ENCODE assay signal across 8 cellular contexts in the genomic region with DNA sequence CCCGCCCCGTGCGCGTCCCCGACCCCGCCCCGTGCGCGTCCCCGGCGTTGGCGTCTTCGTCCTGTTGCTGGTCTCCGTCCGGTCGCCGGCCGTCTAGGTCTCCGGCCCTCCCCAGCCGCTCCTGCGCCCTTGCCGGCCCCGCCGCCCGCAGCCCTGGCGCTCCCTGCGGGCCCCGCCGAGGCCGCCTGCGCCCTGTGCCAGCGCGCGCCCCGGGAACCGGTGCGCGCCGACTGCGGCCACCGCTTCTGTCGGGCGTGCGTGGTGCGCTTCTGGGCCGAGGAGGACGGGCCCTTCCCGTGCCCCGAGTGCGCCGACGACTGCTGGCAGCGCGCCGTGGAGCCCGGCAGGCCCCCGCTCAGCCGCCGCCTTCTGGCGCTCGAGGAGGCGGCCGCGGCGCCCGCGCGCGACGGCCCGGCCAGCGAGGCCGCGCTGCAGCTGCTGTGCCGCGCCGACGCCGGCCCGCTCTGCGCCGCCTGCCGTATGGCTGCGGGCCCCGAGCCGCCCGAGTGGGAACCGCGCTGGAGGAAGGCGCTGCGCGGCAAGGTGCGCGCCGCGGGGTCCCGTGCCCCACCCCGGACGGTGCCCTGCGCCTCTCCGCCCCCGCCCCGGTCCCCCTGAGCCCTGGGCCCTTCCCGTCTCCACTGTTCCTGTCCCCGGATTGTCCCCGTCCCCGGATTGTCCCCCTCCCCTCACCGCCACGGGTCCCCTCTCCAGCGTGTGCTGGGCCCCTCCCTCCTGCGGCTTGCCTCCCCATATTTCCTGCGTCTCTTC. TPM values are rescaled to one million over a fixed set of nuclear protein-coding genes. Genes with fewer than 3 reads are reported as not detected.
DNase-seq lines count a peak whose midpoint lies in the region; ATAC-seq and TF ChIP-seq lines count a peak whose summit lies in the region.

Gene RNF187 (plus strand): TSS at position 47 of the 771 bp plus-strand sequence.

- in situ Hi-C loops in ACHN (cut with HindIII; ENCODE audit: low pct_ligation_motif_present, low pct_unique_long_range_greater_than_20kb, low sequenced_read_pairs) (no loop called here), SK-MEL-5 (cut with HindIII; ENCODE audit: low pct_unique_long_range_greater_than_20kb, low sequenced_read_pairs) (no loop called here)

- DNase-seq in ACHN: peak; percentile 31
- DNase-seq in SK-MEL-5 (ENCODE audit: low read depth, low spot score): no peak
- DNase-seq in immature natural killer cell: no peak
- peak in 2 of 3 donors; percentile 78 to 83 for DNase-seq in stimulated activated CD4-positive, alpha-beta T cell treated with anti-CD3 and anti-CD28 coated beads, Interleukin-12 subunit alpha, Interleukin-12 subunit beta, amount 100 ng/mL, for 48 hours (ENCODE audit: low read depth in 2 of 3, low spot score in 1 of 3)
- DNase-seq in DMS79 (lab: John Stamatoyannopoulos, UW): no peak

- H3K27me3 Mint-ChIP-seq in brain (peaks cover 18% of the 10 kb centered on the region), immature natural killer cell (ENCODE audit: low read depth in 3 of 3) (peaks cover 4 to 14% (median 12%) of the 10 kb centered on the region in 3 donors)

- H3K4me3 Mint-ChIP-seq in brain: peak within 1 kb of the TSS; percentile 97 to 99 (median 98)
- H3K4me3 Mint-ChIP-seq in immature natural killer cell: peak within 1 kb of the TSS; percentile 93 to 98 (median 95)

- H3K9me3 Mint-ChIP-seq in brain (peaks cover 0 to 11% (median 2%) of the 10 kb centered on the region in 5 experiments), immature natural killer cell (no peaks in the 10 kb centered on the region)

- H3K4me1 Mint-ChIP-seq in brain: peaks cover 42% of the 10 kb centered on the region
- peaks cover 32 to 43% of the 10 kb centered on the region in 2 donors for H3K4me1 Mint-ChIP-seq in immature natural killer cell

- no peak for TF ChIP-seq CTCF in brain (conservative IDR thresholded peaks at IDR 0.05)

- H3K27ac Mint-ChIP-seq in brain (peak within 1 kb of the TSS; percentile 99 to 100 (median 100)), immature natural killer cell (peak within 1 kb of the TSS; percentile 99 to 100 (median 100))

- ATAC-seq in GM18868 (IDR thresholded peaks at IDR 0.05; ENCODE audit: unreplicated experiment) (peak; percentile 28), HG03066 (IDR thresholded peaks at IDR 0.05; ENCODE audit: low read depth, unreplicated experiment) (peak; percentile 63)

- H3K36me3 Mint-ChIP-seq in brain (peaks cover 37% of the 10 kb centered on the region), immature natural killer cell (peaks cover 4 to 14% (median 9%) of the 10 kb centered on the region in 3 donors)

RNA-seq across cellular contexts. Expression of gene RNF187, which starts in this region (rescaled TPM):
- total RNA-seq in SK-MEL-5 (2014; rRNA removed; shearing (Covaris generic)): 58.5 and 103 TPM in 2 replicates
- polyA plus RNA-seq in SK-MEL-5 (2015; cell fraction: cytosol; rRNA removed): 104 and 118 TPM in 2 replicates
- 14.5 and 19.9 TPM in 2 replicates for polyA plus RNA-seq in SK-MEL-5 (2015; cell fraction: nucleus; rRNA removed)
- polyA plus RNA-seq in brain (ENCODE audit: insufficient read depth, low read depth, low replicate concordance) (531 TPM), immature natural killer cell (10 to 100 TPM; 13.9 to 42.4 (median 24.8) TPM)

Comparison
In these comparisons a context has a peak if more than half of its experiments do, and no peak if none do; other contexts are left out.
1. RNA of gene RNF187 (polyA plus RNA-seq): 531 TPM in brain (single experiment); 13.9 to 42.4 TPM in immature natural killer cell; every median in the first group is over 10 times any median in the second.
2. DNase-seq: peak in ACHN (single experiment) and stimulated activated CD4-positive, alpha-beta T cell treated with anti-CD3 and anti-CD28 coated beads, Interleukin-12 subunit alpha, Interleukin-12 subunit beta, amount 100 ng/mL, for 48 hours (2 of 3); none in SK-MEL-5 (single experiment), immature natural killer cell (0 of 3) and DMS79 (single experiment).